In genomic region chr18:55499526-55499925, GRCh38 we compare ENCODE assay signal across 26 cellular contexts.
DNase-seq lines count a peak whose midpoint lies in the region; ATAC-seq, FAIRE-seq and TF ChIP-seq lines count a peak whose summit lies in the region.
"Had no signal": no experiment of that assay in that cellular context is flagged by ENCODE, and none has a peak within 500 bp of the region (broad histone marks: within the 10 kb centered on the region; RNA-seq: fewer than 3 reads in every experiment).

No MANE protein-coding gene starts in this region.

- TF ChIP-seq EP300 in H1 (IDR thresholded peaks at IDR 0.05; ENCODE audit: borderline replicate concordance in 1 of 2, low read depth in 2 of 2, low read length in 2 of 2) = no peak

- H2AK5ac ChIP-seq in H1 (ENCODE audit: low read depth, low read length) = no peak overlapping the region

- H3K79me1 ChIP-seq in H1 (ENCODE audit: low read depth, low read length) = peaks cover 3% of the 10 kb centered on the region; the same call in 1 of the 2 replicates

- no peak overlapping the region for H3K23ac ChIP-seq in H1 (ENCODE audit: insufficient read length)

- DNase-seq in heart right ventricle (no peak), cardiac septum (ENCODE audit: low spot score) (no peak), H1 (ENCODE audit: low read depth in 1 of 2, low spot score in 2 of 2) (no peak), psoas muscle (no peak), GM20000 (ENCODE audit: low spot score) (no peak), inferior parietal cortex (ENCODE audit: extremely low spot score) (no peak), NCI-H82 treated with DMSO at 0.1 percent for 48 hours (lab: John Stamatoyannopoulos, UW; ENCODE audit: unreplicated experiment) (no peak), AG20443 (ENCODE audit: low spot score) (no peak)
- DNase-seq: activated CD4-positive, alpha-beta T cell treated with anti-CD3 and anti-CD28 coated beads, Interleukin-2, amount 10 ng/mL, durations not matched to agents 24 days and 14 days; activated naive CD4-positive, alpha-beta T cell treated with anti-CD3 and anti-CD28 coated beads, Interleukin-2, amount 50 U/mL, for 16 hours; anterior cingulate cortex; central memory CD4-positive, alpha-beta T cell; midbrain; NCI-H1436; NCI-H524 treated with DMSO at 0.1 percent for 48 hours; pancreas; right lobe of liver; testis had no signal

- H3K27me3 ChIP-seq in heart right ventricle = no peaks in the 10 kb centered on the region
- H3K27me3 ChIP-seq in H1 (replicated peaks in 1 of 4; ENCODE audit: control insufficient read depth in 3 of 4, extremely low read depth in 1 of 4, insufficient read depth in 3 of 4, low read length in 3 of 4) = no peaks in the 10 kb centered on the region
- no peaks in the 10 kb centered on the region for H3K27me3 ChIP-seq in psoas muscle (ENCODE audit: insufficient read depth in 3 of 3, low read length in 2 of 3)
- H3K27me3 ChIP-seq: pancreas, right lobe of liver, testis had no signal

- POLR2A ChIA-PET in H1 (lab: Charles Lee; ENCODE audit: partially characterized antibody) = interaction anchor here (0.8 kb wide), 1 partner anchor 11 kb away, joined by 3 read pairs; no protein-coding TSS in a partner anchor

- H3K9ac ChIP-seq in H1 (replicated peaks in 1 of 4; ENCODE audit: extremely low read depth in 1 of 4, low read depth in 3 of 4, low read length in 3 of 4) = no peak overlapping the region

- H3K4me1 ChIP-seq in heart right ventricle = peaks cover 3 to 66% (median 30%) of the 10 kb centered on the region in 9 donors
- peaks cover 0 to 29% (median 11%) of the 10 kb centered on the region in 4 experiments; a peak in 3 of 7 replicates for H3K4me1 ChIP-seq in H1 (replicated peaks in 1 of 4; ENCODE audit: control insufficient read depth in 3 of 4, insufficient read depth in 4 of 4, low read length in 3 of 4)
- peaks cover 30% of the 10 kb centered on the region for H3K4me1 ChIP-seq in psoas muscle
- H3K4me1 ChIP-seq: right lobe of liver had no signal

- peaks cover 5 to 94% of the 10 kb centered on the region in 2 experiments; a peak in 3 of 4 replicates for H3K79me2 ChIP-seq in H1 (ENCODE audit: control insufficient read depth in 1 of 2, insufficient read depth in 2 of 2, low read length in 2 of 2)

- no peak overlapping the region for H2BK5ac ChIP-seq in H1 (ENCODE audit: low read depth, low read length)

- H3K9me3 ChIP-seq in heart right ventricle (no peaks in the 10 kb centered on the region), H1 (ENCODE audit: insufficient read depth in 2 of 2, low read depth in 1 of 2, low read length in 1 of 2) (no peaks in the 10 kb centered on the region), psoas muscle (no peaks in the 10 kb centered on the region)
- H3K9me3 ChIP-seq: pancreas, right lobe of liver, testis had no signal

- no peak overlapping the region for H3K4me3 ChIP-seq in heart right ventricle
- H3K4me3 ChIP-seq in H1 (ENCODE audit: extremely low read depth in 1 of 4, insufficient read depth in 2 of 4, low read depth in 3 of 4, low read length in 4 of 4) = no peak overlapping the region
- no peak overlapping the region for H3K4me3 ChIP-seq in psoas muscle
- H3K4me3 ChIP-seq: pancreas, right lobe of liver, testis had no signal

- no peak overlapping the region for H4K8ac ChIP-seq in H1 (ENCODE audit: extremely low read depth, insufficient read depth, low read length)

- H2AFZ ChIP-seq in H1 (ENCODE audit: low read length) = no peak overlapping the region

- H3K18ac ChIP-seq in H1 (ENCODE audit: extremely low read depth, low read length) = no peak overlapping the region

- no peaks in the 10 kb centered on the region for H3K23me2 ChIP-seq in H1 (ENCODE audit: low read depth, low read length)

- H3K36me3 ChIP-seq in heart right ventricle (no peaks in the 10 kb centered on the region), H1 (ENCODE audit: control insufficient read depth in 2 of 4, insufficient read depth in 4 of 4, low read length in 3 of 4) (no peaks in the 10 kb centered on the region; a peak in 1 of 8 replicates), psoas muscle (ENCODE audit: insufficient read depth in 1 of 2, low read depth in 1 of 2) (no peaks in the 10 kb centered on the region)
- H3K36me3 ChIP-seq: pancreas, right lobe of liver had no signal

- no peak overlapping the region for H4K5ac ChIP-seq in H1 (ENCODE audit: insufficient read length, low read depth, low read length)

- TF ChIP-seq RAD21 in H1 (IDR thresholded peaks at IDR 0.05 in 1 of 2, conservative IDR thresholded peaks at IDR 0.05 in 1 of 2; ENCODE audit: low read depth in 2 of 2, low read length in 2 of 2) = no peak

- no peak overlapping the region for H2BK20ac ChIP-seq in H1 (ENCODE audit: low read length)

- intact Hi-C loops in heart right ventricle (cut with DNase I) = loop anchor here in 1 of 10 donors (10.0 kb wide), 1 partner anchor 155 kb away; no protein-coding TSS in a partner anchor
- intact Hi-C loops in cardiac septum (cut with DNase I) = no loop called here
- intact Hi-C loops in psoas muscle (cut with DNase I) = no loop called here

- H3K56ac ChIP-seq in H1 (replicated peaks; ENCODE audit: insufficient read length, low read depth, low read length) = no peak overlapping the region

- ATAC-seq in heart right ventricle (no peak), psoas muscle (no peak)
- ATAC-seq: HCT116; natural killer cell treated with Interleukin-12 subunit alpha and Interleukin-12 subunit beta and Interleukin-15 and Interleukin-18, amount 100 ng/mL, for 72 hours; stimulated activated effector memory CD8-positive, alpha-beta T cell treated with anti-CD3 and anti-CD28 coated beads, Interleukin-12 subunit alpha, Interleukin-12 subunit beta, amount 100 ng/mL, for 72 hours had no signal

- FAIRE-seq in H1 (lab: Jason Lieb, UNC) = no peak
- FAIRE-seq: A204.1, frontal cortex, G401.6, pancreas had no signal

- H3K14ac ChIP-seq in H1 (ENCODE audit: insufficient read length) = no peak overlapping the region

- 81 to 85% methylated on average over 3 of the region's 3 CpGs for WGBS in heart right ventricle, 2 donors
- 72% methylated on average over 3 of the region's 3 CpGs; no CpG with 5 or more reads in 1 of the 2 experiments for WGBS in H1 (ENCODE audit: extremely low coverage in 1 of 2, insufficient coverage in 1 of 2, insufficient read length in 1 of 2, insufficient replicate concordance in 2 of 2, low coverage in 1 of 2, low lambda C conversion rate in 2 of 2, missing lambda C conversion rate in 1 of 2), 2 experiments
- 83 to 86% (median 86%) methylated on average over 3 of the region's 3 CpGs for WGBS in psoas muscle, 3 donors

- TF ChIP-seq CTCF in heart right ventricle (IDR thresholded peaks at IDR 0.05) (no peak), H1 (IDR thresholded peaks at IDR 0.05; ENCODE audit: control extremely low read depth in 1 of 3, insufficient read depth in 1 of 3, low read depth in 1 of 3, low read length in 3 of 3) (no peak), psoas muscle (IDR thresholded peaks at IDR 0.05) (no peak), GM20000 (IDR thresholded peaks at IDR 0.05; ENCODE audit: extremely low read depth, missing control alignments) (no peak)

- H3K4me2 ChIP-seq in H1 (ENCODE audit: insufficient read depth in 1 of 2, low read depth in 2 of 2, low read length in 2 of 2) = no peak overlapping the region

- no peak overlapping the region for H2BK120ac ChIP-seq in H1 (replicated peaks; ENCODE audit: low read depth, low read length)

- H3K4ac ChIP-seq in H1 (replicated peaks; ENCODE audit: insufficient read length, low read depth, low read length) = peak overlapping the region; percentile 13

- no peak overlapping the region for H4K91ac ChIP-seq in H1 (replicated peaks; ENCODE audit: insufficient read length, low read length)

- H3K27ac ChIP-seq in heart right ventricle (peak overlapping the region in 8 of 10 donors; percentile 35 to 77 (median 60)), H1 (ENCODE audit: low read depth, low read length) (no peak overlapping the region), psoas muscle (peak overlapping the region; percentile 40)
- H3K27ac ChIP-seq: C4-2B, pancreas, VCaP had no signal

- H2BK15ac ChIP-seq in H1 (ENCODE audit: low read length) = no peak overlapping the region

- H2BK12ac ChIP-seq in H1 (ENCODE audit: low read depth, low read length) = no peak overlapping the region

- no peak for TF ChIP-seq POLR2A in H1 (IDR thresholded peaks at IDR 0.05; ENCODE audit: control extremely low read depth in 1 of 2, low read depth in 2 of 2, low read length in 2 of 2)

- H4K20me1 ChIP-seq in H1 (replicated peaks in 1 of 2; ENCODE audit: control insufficient read depth in 1 of 2, insufficient read depth in 2 of 2, low read length in 2 of 2) = peaks cover 2 to 6% of the 10 kb centered on the region in 2 experiments

- CTCF ChIA-PET in H1 (lab: Charles Lee; ENCODE audit: partially characterized antibody) = interaction anchor here (0.9 to 1.5 kb wide), 3 partner anchors 13 to 84 kb away, joined by 3 to 4 read pairs (median 4); no protein-coding TSS in a partner anchor
